Comparison of ENCODE assay signal across 14 cellular contexts in genomic region chr4:72531322-72531721, GRCh38. TPM values are rescaled to one million over a fixed set of nuclear protein-coding genes. Genes with fewer than 3 reads are reported as not detected.
"Had no signal": no experiment of that assay in that cellular context is flagged by ENCODE, and none has a peak within 500 bp of the region (broad histone marks: within the 10 kb centered on the region; RNA-seq: fewer than 3 reads in every experiment).

No MANE protein-coding gene starts in this region.

- H3K27me3 Mint-ChIP-seq: activated naive CD4-positive, alpha-beta T cell treated with anti-CD3 and anti-CD28 coated beads, Interleukin-2, amount 50 U/mL, for 24 hours; brain; memory B cell; naive thymus-derived CD8-positive, alpha-beta T cell; stimulated activated memory B cell treated with anti-CD40 and anti-IgM and Interleukin-4, amounts not matched to agents 10 μg/mL and 1 μg/mL and 100 μg/mL, for 72 hours had no signal

- ATAC-seq: stimulated activated memory B cell treated with anti-CD40 and anti-IgM and Interleukin-4, amounts not matched to agents 10 μg/mL and 1 μg/mL and 100 μg/mL, for 72 hours had no signal

- H3K4me1 ChIP-seq: parathyroid adenoma, sigmoid colon had no signal

- H3K27me3 ChIP-seq: sigmoid colon had no signal

- H3K36me3 ChIP-seq: sigmoid colon had no signal

- H3K9me3 Mint-ChIP-seq: activated naive CD4-positive, alpha-beta T cell treated with anti-CD3 and anti-CD28 coated beads, Interleukin-2, amount 50 U/mL, for 24 hours; endodermal cell; memory B cell; stimulated activated memory B cell treated with anti-CD40 and anti-IgM and Interleukin-4, amounts not matched to agents 10 μg/mL and 1 μg/mL and 100 μg/mL, for 72 hours; T-helper 2 cell treated with Interferon-gamma antibody and Interleukin-4, amounts not matched to agents 5 μg/mL and 100 μg/mL, for 36 hours had no signal

- H3K4me3 Mint-ChIP-seq: activated naive CD4-positive, alpha-beta T cell treated with anti-CD3 and anti-CD28 coated beads, Interleukin-2, amount 50 U/mL, for 24 hours; brain; endodermal cell; memory B cell; naive thymus-derived CD8-positive, alpha-beta T cell; stimulated activated memory B cell treated with anti-CD40 and anti-IgM and Interleukin-4, amounts not matched to agents 10 μg/mL and 1 μg/mL and 100 μg/mL, for 72 hours; T-helper 2 cell treated with Interferon-gamma antibody and Interleukin-4, amounts not matched to agents 5 μg/mL and 100 μg/mL, for 36 hours had no signal

- H3K79me2 ChIP-seq: parathyroid adenoma had no signal

- H3K4me1 Mint-ChIP-seq: activated naive CD4-positive, alpha-beta T cell treated with anti-CD3 and anti-CD28 coated beads, Interleukin-2, amount 50 U/mL, for 24 hours; brain; endodermal cell; memory B cell; naive thymus-derived CD8-positive, alpha-beta T cell; stimulated activated memory B cell treated with anti-CD40 and anti-IgM and Interleukin-4, amounts not matched to agents 10 μg/mL and 1 μg/mL and 100 μg/mL, for 72 hours had no signal

- H2AFZ ChIP-seq: parathyroid adenoma had no signal

- H3K9me3 ChIP-seq: sigmoid colon had no signal

- H3K4me3 ChIP-seq: sigmoid colon, SK-N-MC had no signal

- H3K27ac Mint-ChIP-seq: activated naive CD4-positive, alpha-beta T cell treated with anti-CD3 and anti-CD28 coated beads, Interleukin-2, amount 50 U/mL, for 24 hours; endodermal cell; memory B cell; naive thymus-derived CD8-positive, alpha-beta T cell; stimulated activated memory B cell treated with anti-CD40 and anti-IgM and Interleukin-4, amounts not matched to agents 10 μg/mL and 1 μg/mL and 100 μg/mL, for 72 hours; T-helper 2 cell treated with Interferon-gamma antibody and Interleukin-4, amounts not matched to agents 5 μg/mL and 100 μg/mL, for 36 hours had no signal

- H3K9ac ChIP-seq: parathyroid adenoma had no signal

- H3K36me3 Mint-ChIP-seq: activated naive CD4-positive, alpha-beta T cell treated with anti-CD3 and anti-CD28 coated beads, Interleukin-2, amount 50 U/mL, for 24 hours; brain; memory B cell; naive thymus-derived CD8-positive, alpha-beta T cell; stimulated activated memory B cell treated with anti-CD40 and anti-IgM and Interleukin-4, amounts not matched to agents 10 μg/mL and 1 μg/mL and 100 μg/mL, for 72 hours had no signal

- DNase-seq: caudate nucleus; endodermal cell; foreskin fibroblast; sigmoid colon; stimulated activated CD4-positive, alpha-beta T cell treated with anti-CD3 and anti-CD28 coated beads, Interleukin-4, amount 100 ng/mL, for 24 hours had no signal

- H3K27ac ChIP-seq: epithelial cell of prostate, parathyroid adenoma, sigmoid colon, SK-N-MC had no signal

RNA-seq across cellular contexts. Expression of gene ADAMTS3, which starts 37.7 kb away (rescaled TPM):
- total RNA-seq: naive thymus-derived CD8-positive, alpha-beta T cell had no signal
- polyA plus RNA-seq: naive thymus-derived CD8-positive, alpha-beta T cell had no signal
